ENCODE assay signal across 11 cellular contexts in genomic region chr16:15954814-15955151, GRCh38. TPM values are rescaled to one million over a fixed set of nuclear protein-coding genes. Genes with fewer than 3 reads are reported as not detected.
DNase-seq lines count a peak whose midpoint lies in the region; ATAC-seq, FAIRE-seq and TF ChIP-seq lines count a peak whose summit lies in the region.
"Had no signal": no experiment of that assay in that cellular context is flagged by ENCODE, and none has a peak within 500 bp of the region (broad histone marks: within the 10 kb centered on the region; RNA-seq: fewer than 3 reads in every experiment).

No MANE protein-coding gene starts in this region.

- H3K27ac ChIP-seq in ACC112 (ENCODE audit: low read depth, low read length) (0 out of 2 replicates have a peak overlapping the region, but pooled peaks have one; percentile 11), HepG2 (ENCODE audit: extremely low read length, insufficient read depth, low read length) (no peak overlapping the region), vagina (no peak overlapping the region)
- H3K27ac ChIP-seq: hepatocyte had no signal

- 0 out of 2 replicates have a peak, but pooled peaks cover 3% of the 10 kb centered on the region for H3K36me3 ChIP-seq in ACC112 (ENCODE audit: insufficient read depth, low read length)
- peaks cover 0 to 2% of the 10 kb centered on the region in 2 experiments; a peak in 2 of 5 replicates for H3K36me3 ChIP-seq in HepG2 (replicated peaks in 1 of 2; ENCODE audit: control insufficient read depth in 1 of 2, insufficient read depth in 2 of 2, low read length in 2 of 2)
- H3K36me3 ChIP-seq in vagina: no peaks in the 10 kb centered on the region

- H3K9me3 ChIP-seq in HepG2 (ENCODE audit: low read length) (no peaks in the 10 kb centered on the region), vagina (no peaks in the 10 kb centered on the region)
- H3K9me3 ChIP-seq: Caco-2 had no signal

- 96% methylated on average over 11 of the region's 11 CpGs for WGBS in HepG2 (ENCODE audit: low lambda C conversion rate)

- FAIRE-seq in GM12891 (lab: Jason Lieb, UNC) (no peak), HepG2 (lab: Jason Lieb, UNC) (no peak)

- peak overlapping the region; percentile 62 for H3K27ac Mint-ChIP-seq in activated CD8-positive, alpha-beta T cell treated with anti-CD3 and anti-CD28 coated beads, Interleukin-2, amount 10 ng/mL, durations not matched to agents 7 days and 5 days

- H3K9me3 Mint-ChIP-seq in activated CD8-positive, alpha-beta T cell treated with anti-CD3 and anti-CD28 coated beads, Interleukin-2, amount 10 ng/mL, durations not matched to agents 7 days and 5 days (ENCODE audit: insufficient read depth): no peaks in the 10 kb centered on the region

- H3K9ac ChIP-seq in HepG2 (ENCODE audit: insufficient read depth, low read depth, low read length): no peak overlapping the region

- H3K27me3 ChIP-seq in ACC112 (ENCODE audit: insufficient read depth, low read length) (no peaks in the 10 kb centered on the region), HepG2 (ENCODE audit: control insufficient read depth in 1 of 2, insufficient read depth in 2 of 2, low read length in 2 of 2) (no peaks in the 10 kb centered on the region; a peak in 1 of 5 replicates), vagina (no peaks in the 10 kb centered on the region)
- H3K27me3 ChIP-seq: hepatocyte had no signal

- no peak overlapping the region for H3K4me2 ChIP-seq in HepG2 (ENCODE audit: low read depth, low read length)
- H3K4me2 ChIP-seq: hepatocyte had no signal

- TF ChIP-seq POLR2A in GM12891 (IDR thresholded peaks at IDR 0.05; ENCODE audit: low read depth, low read length) (no peak), HepG2 (IDR thresholded peaks at IDR 0.05; ENCODE audit: insufficient read depth in 1 of 2, low read depth in 2 of 2, low read length in 2 of 2) (no peak), vagina (IDR thresholded peaks at IDR 0.05) (no peak)

- TF ChIP-seq CTCF in HepG2 (CRISPR knock-in tag; IDR thresholded peaks at IDR 0.05) (no peak), vagina (IDR thresholded peaks at IDR 0.05) (no peak)

- H4K20me1 ChIP-seq in HepG2 (ENCODE audit: insufficient read depth, low read length): peaks cover 50% of the 10 kb centered on the region

- TF ChIP-seq RAD21 in HepG2 (CRISPR knock-in tag; IDR thresholded peaks at IDR 0.05): no peak

- H3K4me1 Mint-ChIP-seq in activated CD8-positive, alpha-beta T cell treated with anti-CD3 and anti-CD28 coated beads, Interleukin-2, amount 10 ng/mL, durations not matched to agents 7 days and 5 days (ENCODE audit: low read depth): peaks cover 76% of the 10 kb centered on the region

- peaks cover 16% of the 10 kb centered on the region for H3K4me1 ChIP-seq in ACC112 (ENCODE audit: control insufficient read depth, insufficient read depth, low read length, unreplicated experiment)
- peaks cover 57% of the 10 kb centered on the region for H3K4me1 ChIP-seq in HepG2 (ENCODE audit: insufficient read depth, low read length)
- peaks cover 45% of the 10 kb centered on the region for H3K4me1 ChIP-seq in vagina

- ATAC-seq in activated CD8-positive, alpha-beta T cell treated with anti-CD3 and anti-CD28 coated beads, Interleukin-2, amount 10 ng/mL, durations not matched to agents 7 days and 5 days: no peak
- no peak for ATAC-seq in HepG2
- no peak for ATAC-seq in GM19023 (IDR thresholded peaks at IDR 0.05; ENCODE audit: unreplicated experiment)

- BruUV-seq in HepG2 (replicated peaks; lab: Mats Ljungman, UMichigan): no TSS peak

- H3K36me3 Mint-ChIP-seq in activated CD8-positive, alpha-beta T cell treated with anti-CD3 and anti-CD28 coated beads, Interleukin-2, amount 10 ng/mL, durations not matched to agents 7 days and 5 days (ENCODE audit: low read depth): peaks cover 39% of the 10 kb centered on the region

- DNase-seq in GM12891 (ENCODE audit: insufficient read length, low spot score): no peak
- DNase-seq in activated CD8-positive, alpha-beta T cell treated with anti-CD3 and anti-CD28 coated beads, Interleukin-2, amount 10 ng/mL, durations not matched to agents 7 days and 5 days: no peak
- DNase-seq in HepG2 (ENCODE audit: low spot score): no peak
- no peak for DNase-seq in ureter (ENCODE audit: low spot score)
- DNase-seq in vagina (ENCODE audit: extremely low spot score in 2 of 2): no peak
- DNase-seq in NCI-H2227 (lab: John Stamatoyannopoulos, UW; ENCODE audit: unreplicated experiment): no peak
- DNase-seq: Caco-2; stimulated activated naive CD4-positive, alpha-beta T cell treated with Interleukin-2 at 50 U/mL for 16 hours had no signal

- TF ChIP-seq EP300 in HepG2 (IDR thresholded peaks at IDR 0.05; ENCODE audit: low read depth in 2 of 2, low read length in 2 of 2) (no peak), HepG2 (CRISPR knock-in tag; IDR thresholded peaks at IDR 0.05; ENCODE audit: borderline replicate concordance) (no peak)

- POLR2A ChIA-PET in activated CD8-positive, alpha-beta T cell treated with anti-CD3 and anti-CD28 coated beads, Interleukin-2, amount 10 ng/mL, durations not matched to agents 7 days and 5 days (lab: Charles Lee): no interaction called here
- POLR2A ChIA-PET in HepG2 (lab: Yijun Ruan, JAX): no interaction called here

- CTCF ChIA-PET in activated CD8-positive, alpha-beta T cell treated with anti-CD3 and anti-CD28 coated beads, Interleukin-2, amount 10 ng/mL, durations not matched to agents 7 days and 5 days (lab: Charles Lee): no interaction called here
- CTCF ChIA-PET in HepG2 (lab: Yijun Ruan, JAX; ENCODE audit: low intra/inter-chr PET ratio, low total read pairs): no interaction called here

- H3K4me3 Mint-ChIP-seq in activated CD8-positive, alpha-beta T cell treated with anti-CD3 and anti-CD28 coated beads, Interleukin-2, amount 10 ng/mL, durations not matched to agents 7 days and 5 days: no peak overlapping the region

- H3K4me3 ChIP-seq in ACC112 (ENCODE audit: low read depth, low read length) (no peak overlapping the region), HepG2 (replicated peaks in 1 of 3; ENCODE audit: insufficient read depth in 1 of 3, low read depth in 2 of 3, low read length in 3 of 3) (no peak overlapping the region), vagina (no peak overlapping the region)
- H3K4me3 ChIP-seq: hepatocyte had no signal

- H2AFZ ChIP-seq in ACC112 (ENCODE audit: low read length, unreplicated experiment) (no peak overlapping the region), HepG2 (ENCODE audit: low read length) (no peak overlapping the region)
- H2AFZ ChIP-seq: hepatocyte had no signal

- no peaks in the 10 kb centered on the region for H3K27me3 Mint-ChIP-seq in activated CD8-positive, alpha-beta T cell treated with anti-CD3 and anti-CD28 coated beads, Interleukin-2, amount 10 ng/mL, durations not matched to agents 7 days and 5 days (ENCODE audit: low read depth)

- in situ Hi-C loops in HepG2 (cut with HindIII; ENCODE audit: extremely low pct_ligation_motif_present, low pct_unique_long_range_greater_than_20kb): no loop called here

- H3K79me2 ChIP-seq in ACC112 (ENCODE audit: control insufficient read depth, insufficient read depth, low read length, unreplicated experiment) (peaks cover 98% of the 10 kb centered on the region), HepG2 (ENCODE audit: insufficient read depth, low read length) (peaks cover 92% of the 10 kb centered on the region)

- intact Hi-C loops in HepG2 (cut with micrococcal nuclease; ENCODE audit: unreplicated experiment): loop anchor here (5.0 kb wide), 1 partner anchor 43 kb away; no protein-coding TSS in a partner anchor
- intact Hi-C loops in vagina (cut with DNase I): loop anchor here (5.0 kb wide), 1 partner anchor 68 kb away; no protein-coding TSS in a partner anchor

TF ChIP-seq in GM12891, 5 proteins besides CTCF, POLR2A, EP300 and RAD21:
- TF ChIP-seq SPI1 (IDR thresholded peaks at IDR 0.05; ENCODE audit: low read depth, low read length) (0 out of 2 replicates have a peak, but pooled peaks have one; percentile 4), PAX5 (IDR thresholded peaks at IDR 0.05; ENCODE audit: insufficient read depth, low read length, severe bottlenecking) (no peak)

TF ChIP-seq in HepG2, 621 proteins besides CTCF, POLR2A, EP300 and RAD21 (continues in another document):
- TF ChIP-seq MAFK (conservative IDR thresholded peaks at IDR 0.05 in 1 of 2, IDR thresholded peaks at IDR 0.05 in 1 of 2; ENCODE audit: low read length in 2 of 2): 0 out of 4 replicates have a peak, but pooled peaks have one; percentile 10 to 19
- TF ChIP-seq SP4 (CRISPR knock-in tag; IDR thresholded peaks at IDR 0.05): no peak
- no peak for TF ChIP-seq ERF (CRISPR knock-in tag; IDR thresholded peaks at IDR 0.05)
- TF ChIP-seq ZNF207 (IDR thresholded peaks at IDR 0.05; ENCODE audit: borderline replicate concordance): no peak
- TF ChIP-seq ZNF776 (CRISPR knock-in tag; IDR thresholded peaks at IDR 0.05): 0 out of 2 replicates have a peak, but pooled peaks have one; percentile 25

RNA-seq across cellular contexts. Expression of gene ABCC1, which starts 5.4 kb away (rescaled TPM):
- polyA plus RNA-seq in GM12891 (2012; ENCODE audit: low read depth, missing spikeins): 18.8 TPM
- total RNA-seq in activated CD8-positive, alpha-beta T cell treated with anti-CD3 and anti-CD28 coated beads, Interleukin-2, amount 10 ng/mL, durations not matched to agents 7 days and 5 days: 10 to 100 TPM; 46.0 to 46.9 TPM
- total RNA-seq in HepG2 (2016; rRNA removed; fragmentation: Illumina TruSeq; extraction: Trizol) (10.2 and 13.0 TPM in 2 replicates), ureter (46.9 TPM), vagina (47.9 TPM)
- 6.2 and 6.4 TPM in 2 replicates for total RNA-seq in HepG2 (2016; cell fraction: cytosol; rRNA removed; fragmentation: Illumina TruSeq; extraction: Trizol; ENCODE audit: low read depth)
- total RNA-seq in HepG2 (2016; cell fraction: insoluble cytoplasmic fraction; rRNA removed; fragmentation: Illumina TruSeq; extraction: Trizol): 8.4 and 12.8 TPM in 2 replicates
- total RNA-seq in HepG2 (2016; cell fraction: membrane; rRNA removed; fragmentation: Illumina TruSeq; extraction: Trizol): 7.7 and 8.5 TPM in 2 replicates
- total RNA-seq in HepG2 (2016; cell fraction: nucleus; rRNA removed; fragmentation: Illumina TruSeq; extraction: Trizol): 23.8 and 28.6 TPM in 2 replicates
- polyA plus RNA-seq in HepG2 (2011; rRNA removed): 30.6 and 38.1 TPM in 2 replicates
- polyA plus RNA-seq in HepG2 (2011; cell fraction: cytosol; rRNA removed): 14.1 and 14.7 TPM in 2 replicates
- 110 and 133 TPM in 2 replicates for polyA plus RNA-seq in HepG2 (2011; cell fraction: nucleus; rRNA removed)
- polyA plus RNA-seq in HepG2 (2012): 23.1 and 36.8 TPM in 2 replicates
- 1.3 TPM in 2 replicates for polyA plus RNA-seq in HepG2 (2016; cell fraction: cytosol; fragmentation: Illumina TruSeq; extraction: Trizol; ENCODE audit: low read depth)
- polyA plus RNA-seq in HepG2 (2016; cell fraction: insoluble cytoplasmic fraction; fragmentation: Illumina TruSeq; extraction: Trizol; ENCODE audit: low read depth): 6.5 and 9.3 TPM in 2 replicates
- 2.5 and 3.5 TPM in 2 replicates for polyA plus RNA-seq in HepG2 (2016; cell fraction: membrane; fragmentation: Illumina TruSeq; extraction: Trizol; ENCODE audit: low read depth)
- polyA plus RNA-seq in HepG2 (2016; cell fraction: nucleus; fragmentation: Illumina TruSeq; extraction: Trizol; ENCODE audit: insufficient read depth, low read depth): 47.8 and 49.6 TPM in 2 replicates
- polyA minus RNA-seq in HepG2 (2011; rRNA and poly(A)+ RNA removed; ENCODE audit: low replicate concordance): 87.8 and 152 TPM in 2 replicates
- polyA minus RNA-seq in HepG2 (2011; cell fraction: cytosol; rRNA and poly(A)+ RNA removed): 36.7 and 46.7 TPM in 2 replicates
- polyA minus RNA-seq in HepG2 (2011; cell fraction: nucleus; rRNA and poly(A)+ RNA removed): 61.3 and 64.6 TPM in 2 replicates
